8 cellular contexts compared by ENCODE assay signal in genomic region chr19:10502524-10503001, GRCh38. TPM values are rescaled to one million over a fixed set of nuclear protein-coding genes. Genes with fewer than 3 reads are reported as not detected.
DNase-seq lines count a peak whose midpoint lies in the region; ATAC-seq and TF ChIP-seq lines count a peak whose summit lies in the region.

No MANE protein-coding gene starts in this region.

- H3K4me1 Mint-ChIP-seq in CD4-positive, alpha-beta memory T cell = peaks cover 21 to 49% (median 35%) of the 10 kb centered on the region in 4 donors
- peaks cover 44% of the 10 kb centered on the region for H3K4me1 Mint-ChIP-seq in activated CD4-positive, alpha-beta memory T cell treated with anti-CD3 and anti-CD28 coated beads, Interleukin-2, amount 10 ng/mL, durations not matched to agents 7 days and 5 days

- CTCF ChIA-PET in CD4-positive, alpha-beta memory T cell (lab: Charles Lee; ENCODE audit: partially characterized antibody) = interaction anchor here (1.9 kb wide), 1 partner anchor 19 kb away, joined by 4 read pairs; no protein-coding TSS in a partner anchor
- CTCF ChIA-PET in activated CD4-positive, alpha-beta memory T cell treated with anti-CD3 and anti-CD28 coated beads, Interleukin-2, amount 10 ng/mL, durations not matched to agents 7 days and 5 days (lab: Charles Lee) = no interaction called here

- H3K36me3 Mint-ChIP-seq in CD4-positive, alpha-beta memory T cell = peaks cover 8 to 20% of the 10 kb centered on the region in 2 donors
- peaks cover 31% of the 10 kb centered on the region for H3K36me3 Mint-ChIP-seq in activated CD4-positive, alpha-beta memory T cell treated with anti-CD3 and anti-CD28 coated beads, Interleukin-2, amount 10 ng/mL, durations not matched to agents 7 days and 5 days (ENCODE audit: low read depth)

- peak overlapping the region; percentile 81 to 94 (median 90) for H3K27ac Mint-ChIP-seq in CD4-positive, alpha-beta memory T cell
- H3K27ac Mint-ChIP-seq in activated CD4-positive, alpha-beta memory T cell treated with anti-CD3 and anti-CD28 coated beads, Interleukin-2, amount 10 ng/mL, durations not matched to agents 7 days and 5 days = peak overlapping the region; percentile 89

- intact Hi-C loops in CD4-positive, alpha-beta memory T cell (cut with micrococcal nuclease) = loop anchor here (2.0 to 10.0 kb wide), 4 partner anchors 24 to 202 kb away; partner anchors contain the start of gene QTRT1
- intact Hi-C loops in lower lobe of right lung (cut with DNase I) = no loop called here

- no peak for TF ChIP-seq CTCF in lower lobe of right lung (IDR thresholded peaks at IDR 0.05)

- peak overlapping the region; percentile 84 to 90 (median 88) for H3K4me3 Mint-ChIP-seq in CD4-positive, alpha-beta memory T cell
- peak overlapping the region; percentile 96 for H3K4me3 Mint-ChIP-seq in activated CD4-positive, alpha-beta memory T cell treated with anti-CD3 and anti-CD28 coated beads, Interleukin-2, amount 10 ng/mL, durations not matched to agents 7 days and 5 days

- POLR2A ChIA-PET in CD4-positive, alpha-beta memory T cell (lab: Charles Lee; ENCODE audit: partially characterized antibody) = interaction anchor here (0.6 to 1.0 kb wide), 3 partner anchors 65 to 153 kb away, joined by 3 to 4 read pairs (median 3); no protein-coding TSS in a partner anchor
- POLR2A ChIA-PET in activated CD4-positive, alpha-beta memory T cell treated with anti-CD3 and anti-CD28 coated beads, Interleukin-2, amount 10 ng/mL, durations not matched to agents 7 days and 5 days (lab: Charles Lee) = interaction anchor here (0.6 to 1.9 kb wide), 7 partner anchors 10 to 102 kb away, joined by 3 to 7 read pairs (median 3); partner anchors contain the start of gene KRI1

- H3K9me3 ChIP-seq in CD4-positive, alpha-beta memory T cell (ENCODE audit: control insufficient read depth in 1 of 2, low read length in 2 of 2) = no peaks in the 10 kb centered on the region
- H3K9me3 ChIP-seq in duodenal mucosa (ENCODE audit: control insufficient read depth in 1 of 2, low read length in 2 of 2) (no peaks in the 10 kb centered on the region), lower lobe of right lung (no peaks in the 10 kb centered on the region)

- H3K27ac ChIP-seq in CD4-positive, alpha-beta memory T cell (ENCODE audit: low read depth, low read length) = peak overlapping the region; percentile 87
- H3K27ac ChIP-seq in duodenal mucosa (ENCODE audit: low read depth, low read length) (peak overlapping the region; percentile 95), lower lobe of right lung (peak overlapping the region; percentile 97)

- peaks cover 9% of the 10 kb centered on the region for H3K36me3 ChIP-seq in CD4-positive, alpha-beta memory T cell (ENCODE audit: insufficient read depth, low read length)
- H3K36me3 ChIP-seq in duodenal mucosa (ENCODE audit: control insufficient read depth in 1 of 2, insufficient read depth in 2 of 2, low read length in 2 of 2) (peaks cover 6 to 11% of the 10 kb centered on the region in 2 donors), lower lobe of right lung (peaks cover 21% of the 10 kb centered on the region)

- peak overlapping the region; percentile 50 to 97 for H3K4me3 ChIP-seq in CD4-positive, alpha-beta memory T cell (ENCODE audit: low read length in 2 of 2)
- peak overlapping the region; percentile 82 to 95 for H3K4me3 ChIP-seq in duodenal mucosa (ENCODE audit: low read depth in 1 of 2, low read length in 2 of 2)
- H3K4me3 ChIP-seq in lower lobe of right lung = peak overlapping the region; percentile 85

- peak; percentile 83 to 88 (median 87) for DNase-seq in CD4-positive, alpha-beta memory T cell
- DNase-seq in HK-2 (ENCODE audit: unreplicated experiment) (peak; percentile 94), NCI-H82 (lab: John Stamatoyannopoulos, UW) (peak; percentile 96), lower lobe of right lung (peak; percentile 97)
- peak; percentile 94 for DNase-seq in activated CD4-positive, alpha-beta memory T cell treated with anti-CD3 and anti-CD28 coated beads, Interleukin-2, amount 10 ng/mL, durations not matched to agents 7 days and 5 days
- DNase-seq in stimulated activated CD4-positive, alpha-beta T cell treated with anti-CD3 and anti-CD28 coated beads, Interleukin-4, amount 100 ng/mL, for 48 hours (ENCODE audit: low read depth in 2 of 2) = peak; percentile 84 to 88

- H3K27me3 Mint-ChIP-seq in CD4-positive, alpha-beta memory T cell = no peaks in the 10 kb centered on the region
- no peaks in the 10 kb centered on the region for H3K27me3 Mint-ChIP-seq in activated CD4-positive, alpha-beta memory T cell treated with anti-CD3 and anti-CD28 coated beads, Interleukin-2, amount 10 ng/mL, durations not matched to agents 7 days and 5 days

- H3K27me3 ChIP-seq in CD4-positive, alpha-beta memory T cell (ENCODE audit: insufficient read depth, low read length) = no peaks in the 10 kb centered on the region
- H3K27me3 ChIP-seq in duodenal mucosa (ENCODE audit: control insufficient read depth in 1 of 2, insufficient read depth in 2 of 2, low read length in 2 of 2) (no peaks in the 10 kb centered on the region), lower lobe of right lung (ENCODE audit: low read depth) (no peaks in the 10 kb centered on the region)

- ATAC-seq in GM19452 (IDR thresholded peaks at IDR 0.05; ENCODE audit: unreplicated experiment) (peak; percentile 69), lower lobe of right lung (peak; percentile 96)

- peak overlapping the region; percentile 92 to 96 for H3K9ac ChIP-seq in duodenal mucosa (ENCODE audit: low read depth in 1 of 2, low read length in 2 of 2)

- peaks cover 47% of the 10 kb centered on the region for H3K4me1 ChIP-seq in CD4-positive, alpha-beta memory T cell (ENCODE audit: insufficient read depth, low read length)
- H3K4me1 ChIP-seq in duodenal mucosa (ENCODE audit: control insufficient read depth in 1 of 2, insufficient read depth in 2 of 2, low read length in 2 of 2) (peaks cover 21 to 27% of the 10 kb centered on the region in 2 donors), lower lobe of right lung (peaks cover 51% of the 10 kb centered on the region)

- peaks cover 0 to 1% (median 0%) of the 10 kb centered on the region in 8 donors for H3K9me3 Mint-ChIP-seq in CD4-positive, alpha-beta memory T cell
- H3K9me3 Mint-ChIP-seq in activated CD4-positive, alpha-beta memory T cell treated with anti-CD3 and anti-CD28 coated beads, Interleukin-2, amount 10 ng/mL, durations not matched to agents 7 days and 5 days = no peaks in the 10 kb centered on the region

RNA-seq across cellular contexts. Expression of gene KEAP1, which starts 0.6 kb away (rescaled TPM):
- 10 to 100 TPM; 49.2 to 60.1 TPM for total RNA-seq in CD4-positive, alpha-beta memory T cell
- 10 to 100 TPM; 35.7 to 55.0 TPM for polyA plus RNA-seq in CD4-positive, alpha-beta memory T cell
- total RNA-seq in activated CD4-positive, alpha-beta memory T cell treated with anti-CD3 and anti-CD28 coated beads, Interleukin-2, amount 10 ng/mL, durations not matched to agents 7 days and 5 days = 100 to 1,000 TPM in 1 of 2 experiments, 10 to 100 TPM in 1; 97.1 to 103 TPM
- 67.5 TPM for total RNA-seq in lower lobe of right lung

RNA-seq across cellular contexts. Expression of gene S1PR5, which starts 14.7 kb away (rescaled TPM):
- total RNA-seq in CD4-positive, alpha-beta memory T cell = 1 to 10 TPM; 1.6 to 1.9 TPM
- 1 to 10 TPM; 1.3 to 3.1 TPM for polyA plus RNA-seq in CD4-positive, alpha-beta memory T cell
- total RNA-seq in activated CD4-positive, alpha-beta memory T cell treated with anti-CD3 and anti-CD28 coated beads, Interleukin-2, amount 10 ng/mL, durations not matched to agents 7 days and 5 days = under 1 TPM; 0.63 to 0.68 TPM
- total RNA-seq in lower lobe of right lung = 2.4 TPM

RNA-seq across cellular contexts. Expression of gene ATG4D, which starts 41.1 kb away (rescaled TPM):
- 10 to 100 TPM; 51.5 to 58.6 TPM for total RNA-seq in CD4-positive, alpha-beta memory T cell
- 10 to 100 TPM in 1 of 2 donors, 1 to 10 TPM in 1; 9.3 to 22.1 TPM for polyA plus RNA-seq in CD4-positive, alpha-beta memory T cell
- total RNA-seq in activated CD4-positive, alpha-beta memory T cell treated with anti-CD3 and anti-CD28 coated beads, Interleukin-2, amount 10 ng/mL, durations not matched to agents 7 days and 5 days = 10 to 100 TPM; 38.1 to 39.2 TPM
- total RNA-seq in lower lobe of right lung = 22.9 TPM

Comparison
In these comparisons a context has a peak if more than half of its experiments do, and no peak if none do; other contexts are left out.
1. Peak in every context shown above with its lines: DNase-seq, ATAC-seq, H3K4me3 ChIP-seq and H3K27ac ChIP-seq.